In the genomic region with DNA sequence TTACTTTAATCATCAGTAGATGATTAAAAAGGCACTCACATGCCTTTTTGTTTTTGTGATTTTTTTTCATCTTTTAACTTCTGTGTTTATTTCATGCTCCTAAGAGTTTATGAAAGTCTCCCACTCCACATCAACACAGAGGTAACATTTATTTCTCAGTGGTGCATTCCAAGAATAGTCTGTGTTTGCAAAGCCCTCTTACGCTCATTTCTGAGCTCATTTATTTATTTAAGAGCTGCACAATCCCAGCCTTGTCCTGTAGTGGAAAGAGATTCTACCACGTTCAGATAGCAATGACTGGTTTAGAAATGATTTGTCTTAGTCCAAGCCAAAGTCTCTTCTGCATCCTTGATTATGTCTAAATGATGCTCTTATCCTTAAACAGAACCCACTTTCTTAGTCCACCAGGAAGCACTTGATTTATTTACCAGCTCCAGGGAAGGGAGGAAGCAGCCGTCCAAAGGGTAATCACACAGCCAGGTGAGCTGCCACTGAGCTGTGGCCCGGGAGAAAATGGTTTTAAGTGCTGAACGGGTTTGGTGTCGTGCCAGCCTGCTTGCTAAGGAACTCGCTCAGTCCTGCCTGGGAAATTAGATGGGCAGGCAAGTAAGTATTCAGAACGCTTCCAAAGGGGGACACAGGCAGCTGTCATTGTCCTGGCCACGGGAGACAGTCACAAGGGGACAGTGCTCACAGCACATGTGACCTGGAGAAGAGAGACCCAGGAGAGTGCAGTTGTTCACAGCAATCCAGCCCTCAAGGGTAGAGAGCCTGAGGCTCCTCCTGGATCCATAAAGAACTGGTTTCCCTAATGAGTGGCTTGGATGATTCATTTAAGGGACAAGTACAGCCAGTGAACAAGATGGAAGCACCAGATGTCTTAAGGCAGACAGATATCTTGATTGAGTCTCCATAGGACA, we compare ENCODE assay signal across 10 cellular contexts.
A peak's percentile ranks its signal among the peaks of the same experiment; 100 is the strongest.
DNase-seq lines count a peak whose midpoint lies in the region; ATAC-seq, FAIRE-seq and TF ChIP-seq lines count a peak whose summit lies in the region.
"Had no signal": no experiment of that assay in that cellular context is flagged by ENCODE, and none has a peak within 500 bp of the region (broad histone marks: within the 10 kb centered on the region; RNA-seq: fewer than 3 reads in every experiment).

No MANE protein-coding gene starts in this region.

- H3K36me3 ChIP-seq in astrocyte (ENCODE audit: insufficient read depth, low read length) (no peaks in the 10 kb centered on the region), thyroid gland (no peaks in the 10 kb centered on the region)

- no peak for ATAC-seq in HG02973 (IDR thresholded peaks at IDR 0.05; ENCODE audit: unreplicated experiment)
- ATAC-seq: WTC11 had no signal

- no peaks in the 10 kb centered on the region for H3K27me3 Mint-ChIP-seq in astrocyte (ENCODE audit: low read depth, unreplicated experiment)

- H3K4me1 ChIP-seq in astrocyte (ENCODE audit: insufficient read depth, low read length) (peaks cover 3% of the 10 kb centered on the region), thyroid gland (peaks cover 13 to 18% of the 10 kb centered on the region in 2 donors)

- H3K9ac ChIP-seq in astrocyte (ENCODE audit: low read length) = no peak overlapping the region

- H3K36me3 Mint-ChIP-seq in astrocyte (ENCODE audit: low read depth, unreplicated experiment) = peaks cover 3% of the 10 kb centered on the region
- H3K36me3 Mint-ChIP-seq: WTC11 had no signal

- FAIRE-seq in astrocyte (lab: Jason Lieb, UNC) (no peak), islet of Langerhans (lab: Jason Lieb, UNC) (peak; percentile 66)

- intact Hi-C loops in thyroid gland (cut with DNase I) = no loop called here

- no peaks in the 10 kb centered on the region for H4K20me1 ChIP-seq in astrocyte (ENCODE audit: insufficient read depth, low read length)

- TF ChIP-seq POLR2A in thyroid gland (IDR thresholded peaks at IDR 0.05) = peak in 1 of 2 donors; percentile 35

- DNase-seq in NCI-H146 (lab: John Stamatoyannopoulos, UW) (peak; percentile 52), astrocyte (ENCODE audit: low read depth) (peak; percentile 51), thyroid gland (peak; percentile 91 to 93), DMS 273 treated with DMSO at 0.1 percent for 48 hours (lab: John Stamatoyannopoulos, UW) (no peak)
- DNase-seq in activated CD4-positive, alpha-beta T cell treated with anti-CD3 and anti-CD28 coated beads, Interleukin-2, amount 50 U/mL, for 1 hour = no peak
- DNase-seq: erythroblast, GDM1 had no signal

- H3K9me3 ChIP-seq in astrocyte (ENCODE audit: insufficient read depth, low read depth, low read length) (no peaks in the 10 kb centered on the region), thyroid gland (no peaks in the 10 kb centered on the region)

- H3K4me3 ChIP-seq in astrocyte (ENCODE audit: insufficient read depth, low read depth, low read length) (no peak overlapping the region), thyroid gland (replicated peaks in 1 of 3) (no peak overlapping the region)

- H3K27ac ChIP-seq in astrocyte (ENCODE audit: low read depth, low read length) = no peak overlapping the region
- peak overlapping the region; percentile 78 to 90 (median 80) for H3K27ac ChIP-seq in thyroid gland

- H3K9me3 Mint-ChIP-seq in astrocyte (ENCODE audit: unreplicated experiment) = peaks cover 4% of the 10 kb centered on the region
- H3K9me3 Mint-ChIP-seq: WTC11 had no signal

- peak overlapping the region; percentile 13 for H3K4me2 ChIP-seq in astrocyte (ENCODE audit: low read length)

- no peak overlapping the region for H3K27ac Mint-ChIP-seq in astrocyte (ENCODE audit: unreplicated experiment)
- H3K27ac Mint-ChIP-seq: WTC11 had no signal

- H3K79me2 ChIP-seq in astrocyte (ENCODE audit: insufficient read depth, low read length) = no peaks in the 10 kb centered on the region

- peaks cover 14% of the 10 kb centered on the region for H3K4me1 Mint-ChIP-seq in astrocyte (ENCODE audit: low read depth, unreplicated experiment)

- 18 to 22% methylated on average over 9 of the region's 9 CpGs for WGBS in thyroid gland, 2 donors

- H3K27me3 ChIP-seq in astrocyte (ENCODE audit: insufficient read depth, low read length) (no peaks in the 10 kb centered on the region), thyroid gland (no peaks in the 10 kb centered on the region)

- no peak overlapping the region for H3K4me3 Mint-ChIP-seq in astrocyte (ENCODE audit: unreplicated experiment)
- H3K4me3 Mint-ChIP-seq: WTC11 had no signal

- no peak for TF ChIP-seq CTCF in astrocyte (IDR thresholded peaks at IDR 0.05; ENCODE audit: insufficient read depth, low read depth, low read length)
- TF ChIP-seq CTCF in thyroid gland (IDR thresholded peaks at IDR 0.05) = peak in 2 of 6 experiments; percentile 23 to 37

- no peak overlapping the region for H2AFZ ChIP-seq in astrocyte (ENCODE audit: low read depth, low read length)

Comparison
In these comparisons a context has a peak if more than half of its experiments do, and no peak if none do; other contexts are left out.
1. DNase-seq: peak in NCI-H146 (single experiment), astrocyte (single experiment) and thyroid gland (2 of 2); none in DMS 273 treated with DMSO at 0.1 percent for 48 hours (single experiment) and activated CD4-positive, alpha-beta T cell treated with anti-CD3 and anti-CD28 coated beads, Interleukin-2, amount 50 U/mL, for 1 hour (single experiment).